8 cellular contexts compared by ENCODE assay signal in genomic region chr1:25895365-25895990, GRCh38. TPM values are rescaled to one million over a fixed set of nuclear protein-coding genes. Genes with fewer than 3 reads are reported as not detected.
DNase-seq lines count a peak whose midpoint lies in the region; ATAC-seq lines count a peak whose summit lies in the region.

No MANE protein-coding gene starts in this region.

- no peak overlapping the region for H3K9ac ChIP-seq in NT2/D1 (ENCODE audit: insufficient read length, low read depth)
- H3K9ac ChIP-seq in mesendoderm (ENCODE audit: low read length) = peak overlapping the region; percentile 4

- H2BK15ac ChIP-seq in mesendoderm (replicated peaks; ENCODE audit: low read depth) = no peak overlapping the region

- peaks cover 6% of the 10 kb centered on the region for H3K79me1 ChIP-seq in mesendoderm (ENCODE audit: low read length)

- no peak overlapping the region for H3K4me3 ChIP-seq in NT2/D1 (ENCODE audit: insufficient read length, low read depth)
- no peak overlapping the region for H3K4me3 ChIP-seq in mesendoderm (ENCODE audit: low read length)

- H2AK5ac ChIP-seq in mesendoderm (ENCODE audit: low read length) = no peak overlapping the region

- H3K36me3 ChIP-seq in NT2/D1 (ENCODE audit: insufficient read depth, insufficient read length, low read length) (peaks cover 33% of the 10 kb centered on the region), mesendoderm (ENCODE audit: control insufficient read depth, insufficient read depth, low read length) (peaks cover 8% of the 10 kb centered on the region)

- no peak overlapping the region for H3K18ac ChIP-seq in mesendoderm (ENCODE audit: low read length)

- no peak overlapping the region for H3K4me2 ChIP-seq in mesendoderm (ENCODE audit: low read length)

- H3K79me2 ChIP-seq in mesendoderm (ENCODE audit: control insufficient read depth, insufficient read depth, low read length) = peaks cover 1% of the 10 kb centered on the region

- DNase-seq in COLO668 (lab: John Stamatoyannopoulos, UW; ENCODE audit: unreplicated experiment) (peak; percentile 91), HuH-7.5 (ENCODE audit: low spot score) (peak; percentile 86), NT2/D1 (ENCODE audit: low read depth, low spot score) (peak; percentile 96), mesendoderm (peak; percentile 94)
- DNase-seq in activated CD8-positive, alpha-beta memory T cell treated with anti-CD3 and anti-CD28 coated beads for 4 hours (ENCODE audit: low read depth in 2 of 2) = peak; percentile 80
- DNase-seq in effector CD8-positive, alpha-beta T cell (lab: John Stamatoyannopoulos, UW) = peak; percentile 84
- DNase-seq in stimulated activated CD8-positive, alpha-beta memory T cell treated with anti-CD3 and anti-CD28 coated beads, Interleukin-15, amount 100 ng/mL, for 24 hours (ENCODE audit: low read depth) = peak; percentile 60

- H3K4ac ChIP-seq in mesendoderm (ENCODE audit: low read depth, low read length) = no peak overlapping the region

- ATAC-seq in GM21423 (IDR thresholded peaks at IDR 0.05; ENCODE audit: unreplicated experiment) = peak; percentile 86

- H3K56ac ChIP-seq in mesendoderm (ENCODE audit: low read length) = peak overlapping the region; percentile 1

- H4K8ac ChIP-seq in mesendoderm (ENCODE audit: low read depth, low read length) = no peak overlapping the region

- H3K23ac ChIP-seq in mesendoderm (ENCODE audit: low read length) = no peak overlapping the region

- H3K27ac ChIP-seq in mesendoderm (ENCODE audit: low read depth, low read length) = no peak overlapping the region

- H3K9me3 ChIP-seq in NT2/D1 (ENCODE audit: insufficient read depth, low read length) = no peaks in the 10 kb centered on the region

- peaks cover 11% of the 10 kb centered on the region for H3K4me1 ChIP-seq in NT2/D1 (ENCODE audit: insufficient read depth, insufficient read length)
- H3K4me1 ChIP-seq in mesendoderm (ENCODE audit: control insufficient read depth, low read depth, low read length) = peaks cover 13% of the 10 kb centered on the region

- H2BK120ac ChIP-seq in mesendoderm (ENCODE audit: low read depth, low read length) = no peak overlapping the region

- no peak overlapping the region for H2BK5ac ChIP-seq in mesendoderm (ENCODE audit: low read length)

- no peak overlapping the region for H4K5ac ChIP-seq in mesendoderm (ENCODE audit: low read length)

- WGBS in mesendoderm (ENCODE audit: extremely low coverage, insufficient coverage, low lambda C conversion rate) = no CpG with 5 or more reads among the region's 12 CpGs

- H3K27me3 ChIP-seq in NT2/D1 (ENCODE audit: insufficient read depth, insufficient read length) = no peaks in the 10 kb centered on the region
- H3K27me3 ChIP-seq in mesendoderm (ENCODE audit: insufficient read depth, low read length, poor library complexity) = no peaks in the 10 kb centered on the region

RNA-seq across cellular contexts. Expression of gene STMN1, which starts 10.7 kb away (rescaled TPM):
- polyA plus RNA-seq in mesendoderm (2013, experiment 1 of 2) = 531 TPM
- 528 TPM for polyA plus RNA-seq in mesendoderm (2013, experiment 2 of 2)

RNA-seq across cellular contexts. Expression of gene PAQR7, which starts 20.0 kb away (rescaled TPM):
- polyA plus RNA-seq in mesendoderm (2013, experiment 1 of 2) = 3.7 TPM
- polyA plus RNA-seq in mesendoderm (2013, experiment 2 of 2) = 3.5 TPM

RNA-seq across cellular contexts. Expression of gene AUNIP, which starts 36.2 kb away (rescaled TPM):
- 17.7 TPM for polyA plus RNA-seq in mesendoderm (2013, experiment 1 of 2)
- 17.8 TPM for polyA plus RNA-seq in mesendoderm (2013, experiment 2 of 2)
